ENCODE assay signal across 8 cellular contexts in genomic region chr20:5056801-5057599, GRCh38. TPM values are rescaled to one million over a fixed set of nuclear protein-coding genes. Genes with fewer than 3 reads are reported as not detected.
DNase-seq lines count a peak whose midpoint lies in the region; ATAC-seq and TF ChIP-seq lines count a peak whose summit lies in the region.

No MANE protein-coding gene starts in this region.

- no peak overlapping the region for H3K4me3 Mint-ChIP-seq in activated naive CD4-positive, alpha-beta T cell treated with anti-CD3 and anti-CD28 coated beads, Interleukin-2, amount 10 ng/mL, durations not matched to agents 7 days and 5 days

- H3K36me3 ChIP-seq in BLaER1 treated with 17β-estradiol and CSF1 and Interleukin-3, amounts not matched to agents 10 nM and 100 nM: no peaks in the 10 kb centered on the region
- H3K36me3 ChIP-seq in SU-DHL-6 (ENCODE audit: low read length): no peaks in the 10 kb centered on the region
- H3K36me3 ChIP-seq in esophagus squamous epithelium: no peaks in the 10 kb centered on the region
- no peaks in the 10 kb centered on the region for H3K36me3 ChIP-seq in hepatocyte (replicated peaks; ENCODE audit: insufficient read depth, low read depth)

- H3K27me3 Mint-ChIP-seq in activated naive CD4-positive, alpha-beta T cell treated with anti-CD3 and anti-CD28 coated beads, Interleukin-2, amount 10 ng/mL, durations not matched to agents 7 days and 5 days: peaks cover 4% of the 10 kb centered on the region

- peaks cover 0 to 10% (median 7%) of the 10 kb centered on the region in 11 experiments; a peak in 6 of 22 replicates for H3K9me3 ChIP-seq in BLaER1 treated with 17β-estradiol and CSF1 and Interleukin-3, amounts not matched to agents 10 nM and 100 nM (replicated peaks in 1 of 11)
- H3K9me3 ChIP-seq in SU-DHL-6 (ENCODE audit: insufficient read depth, low read length): no peaks in the 10 kb centered on the region
- no peaks in the 10 kb centered on the region for H3K9me3 ChIP-seq in esophagus squamous epithelium
- no peaks in the 10 kb centered on the region for H3K9me3 ChIP-seq in hepatocyte (ENCODE audit: low read depth)

- H3K79me2 ChIP-seq in SU-DHL-6 (ENCODE audit: insufficient read depth, low read length) (no peaks in the 10 kb centered on the region), hepatocyte (no peaks in the 10 kb centered on the region)

- intact Hi-C loops in esophagus squamous epithelium (cut with DNase I): no loop called here

- TF ChIP-seq POLR2A in esophagus squamous epithelium (IDR thresholded peaks at IDR 0.05): no peak

- peaks cover 43 to 76% (median 62%) of the 10 kb centered on the region in 10 experiments for H3K4me1 ChIP-seq in BLaER1 treated with 17β-estradiol and CSF1 and Interleukin-3, amounts not matched to agents 10 nM and 100 nM
- H3K4me1 ChIP-seq in esophagus squamous epithelium: peaks cover 0 to 11% (median 0%) of the 10 kb centered on the region in 3 donors
- no peaks in the 10 kb centered on the region for H3K4me1 ChIP-seq in hepatocyte (ENCODE audit: insufficient read depth)

- peak; percentile 84 for DNase-seq in activated naive CD4-positive, alpha-beta T cell treated with anti-CD3 and anti-CD28 coated beads, Interleukin-2, amount 10 ng/mL, durations not matched to agents 7 days and 5 days
- DNase-seq in iPS-NIHi7 (ENCODE audit: extremely low spot score) (peak; percentile 63), esophagus squamous epithelium (lab: John Stamatoyannopoulos, UW) (no peak), hepatocyte (ENCODE audit: low spot score) (no peak)
- DNase-seq in stimulated activated CD4-positive, alpha-beta T cell treated with anti-CD3 and anti-CD28 coated beads, TNF-alpha, amount 100 ng/mL, for 4 hours (ENCODE audit: low read depth in 3 of 3): peak; percentile 9 to 65 (median 54)

- H3K4me3 ChIP-seq in BLaER1 treated with 17β-estradiol and CSF1 and Interleukin-3, amounts not matched to agents 10 nM and 100 nM: peak overlapping the region in 1 of 10 experiments; percentile 6; a peak in 1 of 20 replicates
- H3K4me3 ChIP-seq in SU-DHL-6 (ENCODE audit: insufficient read depth, low read length, poor library complexity, severe bottlenecking) (no peak overlapping the region), esophagus squamous epithelium (no peak overlapping the region), hepatocyte (no peak overlapping the region)

- no peaks in the 10 kb centered on the region for H3K27me3 ChIP-seq in BLaER1 treated with 17β-estradiol and CSF1 and Interleukin-3, amounts not matched to agents 10 nM and 100 nM
- H3K27me3 ChIP-seq in SU-DHL-6 (ENCODE audit: low read length) (no peaks in the 10 kb centered on the region), esophagus squamous epithelium (no peaks in the 10 kb centered on the region), hepatocyte (no peaks in the 10 kb centered on the region)

- 31 to 41% methylated on average over 5 of the region's 5 CpGs for WGBS in esophagus squamous epithelium, 2 donors
- 29% methylated on average over 5 of the region's 5 CpGs for whole genome bisulfite sequencing in hepatocyte (ENCODE audit: low lambda C conversion rate, missing lambda C conversion rate)

- H4K20me1 ChIP-seq in BLaER1 treated with 17β-estradiol and CSF1 and Interleukin-3, amounts not matched to agents 10 nM and 100 nM: no peaks in the 10 kb centered on the region
- no peaks in the 10 kb centered on the region for H4K20me1 ChIP-seq in SU-DHL-6 (ENCODE audit: low read depth, low read length)
- no peaks in the 10 kb centered on the region for H4K20me1 ChIP-seq in hepatocyte (ENCODE audit: insufficient read depth, poor library complexity, severe bottlenecking)

- CTCF ChIA-PET in activated naive CD4-positive, alpha-beta T cell treated with anti-CD3 and anti-CD28 coated beads, Interleukin-2, amount 10 ng/mL, durations not matched to agents 7 days and 5 days (lab: Charles Lee): interaction anchor here (0.7 to 3.4 kb wide), 21 partner anchors 9 to 549 kb away, joined by 3 to 56 read pairs (median 6); partner anchors contain the start of gene CDS2

- peak overlapping the region; percentile 40 to 72 (median 49); a peak in 18 of 22 replicates for H3K9ac ChIP-seq in BLaER1 treated with 17β-estradiol and CSF1 and Interleukin-3, amounts not matched to agents 10 nM and 100 nM
- no peak overlapping the region for H3K9ac ChIP-seq in SU-DHL-6 (ENCODE audit: low read length)

- peak overlapping the region; percentile 88 for H3K27ac Mint-ChIP-seq in activated naive CD4-positive, alpha-beta T cell treated with anti-CD3 and anti-CD28 coated beads, Interleukin-2, amount 10 ng/mL, durations not matched to agents 7 days and 5 days

- no peaks in the 10 kb centered on the region for H3K9me2 ChIP-seq in SU-DHL-6 (replicated peaks; ENCODE audit: insufficient read depth, low read length)
- no peaks in the 10 kb centered on the region for H3K9me2 ChIP-seq in hepatocyte (replicated peaks; ENCODE audit: insufficient read depth)

- H2AFZ ChIP-seq in SU-DHL-6 (ENCODE audit: low read depth, low read length, severe bottlenecking) (no peak overlapping the region), hepatocyte (no peak overlapping the region)

- peaks cover 15% of the 10 kb centered on the region for H3K36me3 Mint-ChIP-seq in activated naive CD4-positive, alpha-beta T cell treated with anti-CD3 and anti-CD28 coated beads, Interleukin-2, amount 10 ng/mL, durations not matched to agents 7 days and 5 days

- ATAC-seq in HG02642 (IDR thresholded peaks at IDR 0.05; ENCODE audit: poor library complexity, unreplicated experiment): peak; percentile 53

- H3K4me2 ChIP-seq in BLaER1 treated with 17β-estradiol and CSF1 and Interleukin-3, amounts not matched to agents 10 nM and 100 nM: peak overlapping the region; percentile 66 to 86 (median 71)
- no peak overlapping the region for H3K4me2 ChIP-seq in SU-DHL-6 (ENCODE audit: low read depth, low read length, poor library complexity, severe bottlenecking)
- H3K4me2 ChIP-seq in hepatocyte: no peak overlapping the region

- TF ChIP-seq CTCF in SU-DHL-6 (IDR thresholded peaks at IDR 0.05; ENCODE audit: insufficient read depth, low read length, poor library complexity, severe bottlenecking) (peak; percentile 14), esophagus squamous epithelium (IDR thresholded peaks at IDR 0.05) (peak in 3 of 6 experiments; percentile 20 to 53 (median 47)), hepatocyte (IDR thresholded peaks at IDR 0.05; ENCODE audit: poor library complexity) (no peak)

- peaks cover 13% of the 10 kb centered on the region for H3K9me3 Mint-ChIP-seq in activated naive CD4-positive, alpha-beta T cell treated with anti-CD3 and anti-CD28 coated beads, Interleukin-2, amount 10 ng/mL, durations not matched to agents 7 days and 5 days

- H3K27ac ChIP-seq in BLaER1 treated with 17β-estradiol and CSF1 and Interleukin-3, amounts not matched to agents 10 nM and 100 nM: peak overlapping the region; percentile 69 to 85 (median 79); a peak in 21 of 22 replicates
- H3K27ac ChIP-seq in SU-DHL-6 (ENCODE audit: low read depth, low read length) (no peak overlapping the region), esophagus squamous epithelium (peak overlapping the region in 2 of 4 donors; percentile 36 to 49), hepatocyte (no peak overlapping the region)

- no peaks in the 10 kb centered on the region for H3F3A ChIP-seq in SU-DHL-6 (ENCODE audit: insufficient read depth)

- H3K4me1 Mint-ChIP-seq in activated naive CD4-positive, alpha-beta T cell treated with anti-CD3 and anti-CD28 coated beads, Interleukin-2, amount 10 ng/mL, durations not matched to agents 7 days and 5 days: peaks cover 36% of the 10 kb centered on the region

RNA-seq across cellular contexts. Expression of gene SLC23A2, which starts 55.7 kb away (rescaled TPM):
- total RNA-seq in esophagus squamous epithelium (10 to 100 TPM in 2 of 4 donors, 1 to 10 TPM in 2; 3.6 to 15.1 (median 11.1) TPM), hepatocyte (11.3 and 13.3 TPM in 2 replicates)
- 8.2 and 9.0 TPM in 2 replicates for polyA plus RNA-seq in hepatocyte

RNA-seq across cellular contexts. Expression of gene TMEM230, which starts 55.9 kb away (rescaled TPM):
- total RNA-seq in esophagus squamous epithelium (10 to 100 TPM; 19.2 to 46.1 (median 34.6) TPM), hepatocyte (116 and 117 TPM in 2 replicates)
- 130 and 136 TPM in 2 replicates for polyA plus RNA-seq in hepatocyte

Comparison
In these comparisons a context has a peak if more than half of its experiments do, and no peak if none do; other contexts are left out.
1. H3K27ac ChIP-seq: peak in BLaER1 treated with 17β-estradiol and CSF1 and Interleukin-3, amounts not matched to agents 10 nM and 100 nM (11 of 11); none in SU-DHL-6 (single experiment) and hepatocyte (single experiment).
2. H3K4me2 ChIP-seq: peak in BLaER1 treated with 17β-estradiol and CSF1 and Interleukin-3, amounts not matched to agents 10 nM and 100 nM (11 of 11); none in SU-DHL-6 (single experiment) and hepatocyte (single experiment).
3. DNase-seq: peak in activated naive CD4-positive, alpha-beta T cell treated with anti-CD3 and anti-CD28 coated beads, Interleukin-2, amount 10 ng/mL, durations not matched to agents 7 days and 5 days (single experiment), iPS-NIHi7 (single experiment) and stimulated activated CD4-positive, alpha-beta T cell treated with anti-CD3 and anti-CD28 coated beads, TNF-alpha, amount 100 ng/mL, for 4 hours (3 of 3); none in esophagus squamous epithelium (single experiment) and hepatocyte (single experiment).